9 cellular contexts compared by ENCODE assay signal in genomic region chr1:185281245-185281644, GRCh38. TPM values are rescaled to one million over a fixed set of nuclear protein-coding genes. Genes with fewer than 3 reads are reported as not detected.
DNase-seq lines count a peak whose midpoint lies in the region; ATAC-seq, FAIRE-seq and TF ChIP-seq lines count a peak whose summit lies in the region.
"Had no signal": no experiment of that assay in that cellular context is flagged by ENCODE, and none has a peak within 500 bp of the region (broad histone marks: within the 10 kb centered on the region; RNA-seq: fewer than 3 reads in every experiment).

No MANE protein-coding gene starts in this region.

- no peak overlapping the region for H2AFZ ChIP-seq in HepG2 (ENCODE audit: low read length)

- H3K79me2 ChIP-seq in HepG2 (ENCODE audit: insufficient read depth, low read length), result no peaks in the 10 kb centered on the region

- POLR2A ChIA-PET in HepG2 (lab: Yijun Ruan, JAX), result interaction anchor here (0.7 to 1.1 kb wide), 3 partner anchors 20 to 124 kb away, joined by 3 to 9 read pairs (median 4); partner anchors contain the start of genes IVNS1ABP and SWT1

- H3K4me3 ChIP-seq in HepG2 (replicated peaks in 1 of 3; ENCODE audit: insufficient read depth in 1 of 3, low read depth in 2 of 3, low read length in 3 of 3), result no peak overlapping the region
- no peak overlapping the region for H3K4me3 ChIP-seq in right lobe of liver
- no peak overlapping the region for H3K4me3 ChIP-seq in ascending aorta

- H3K4me2 ChIP-seq in HepG2 (ENCODE audit: low read depth, low read length), result peak overlapping the region; percentile 46

- no peaks in the 10 kb centered on the region for H4K20me1 ChIP-seq in HepG2 (ENCODE audit: insufficient read depth, low read length)

- CTCF ChIA-PET in HepG2 (lab: Yijun Ruan, JAX; ENCODE audit: low intra/inter-chr PET ratio, low total read pairs), result no interaction called here

- H3K36me3 ChIP-seq in HepG2 (replicated peaks in 1 of 2; ENCODE audit: control insufficient read depth in 1 of 2, insufficient read depth in 2 of 2, low read length in 2 of 2) (no peaks in the 10 kb centered on the region), right lobe of liver (no peaks in the 10 kb centered on the region), ascending aorta (peaks cover 0 to 14% of the 10 kb centered on the region in 2 donors)

- FAIRE-seq in HepG2 (lab: Jason Lieb, UNC) (peak; percentile 78), frontal cortex (lab: Jason Lieb, UNC) (no peak)

- H3K27ac ChIP-seq in HepG2 (ENCODE audit: extremely low read length, insufficient read depth, low read length) (no peak overlapping the region), right lobe of liver (no peak overlapping the region), ascending aorta (no peak overlapping the region)

- H3K9ac ChIP-seq in HepG2 (ENCODE audit: insufficient read depth, low read depth, low read length), result no peak overlapping the region

- WGBS in HepG2 (ENCODE audit: low lambda C conversion rate), result 10% methylated on average over 3 of the region's 3 CpGs
- WGBS in right lobe of liver (ENCODE audit: insufficient coverage, low coverage, low lambda C conversion rate, missing lambda C conversion rate), result 40% methylated on average over 3 of the region's 3 CpGs

- H3K27me3 ChIP-seq in HepG2 (ENCODE audit: control insufficient read depth in 1 of 2, insufficient read depth in 2 of 2, low read length in 2 of 2) (no peaks in the 10 kb centered on the region), right lobe of liver (no peaks in the 10 kb centered on the region), ascending aorta (no peaks in the 10 kb centered on the region)

- H3K9me3 ChIP-seq in HepG2 (ENCODE audit: low read length) (no peaks in the 10 kb centered on the region), right lobe of liver (no peaks in the 10 kb centered on the region), ascending aorta (no peaks in the 10 kb centered on the region)

- TF ChIP-seq POLR2A in HepG2 (IDR thresholded peaks at IDR 0.05; ENCODE audit: insufficient read depth in 1 of 2, low read depth in 2 of 2, low read length in 2 of 2) (no peak), right lobe of liver (IDR thresholded peaks at IDR 0.05) (no peak)

- DNase-seq in HepG2 (ENCODE audit: low spot score), result peak; percentile 85
- no peak for DNase-seq in right lobe of liver
- DNase-seq in T-helper 22 cell (ENCODE audit: low read depth), result peak; percentile 12
- DNase-seq in NCI-H510A (lab: John Stamatoyannopoulos, UW), result no peak
- DNase-seq in ascending aorta (ENCODE audit: low spot score in 2 of 2), result no peak
- DNase-seq in frontal cortex (ENCODE audit: low spot score in 2 of 2), result no peak
- no peak for DNase-seq in DMS 273 (lab: John Stamatoyannopoulos, UW; ENCODE audit: unreplicated experiment)
- DNase-seq: HCEC 1CT had no signal

- TF ChIP-seq EP300 in HepG2 (IDR thresholded peaks at IDR 0.05; ENCODE audit: low read depth in 2 of 2, low read length in 2 of 2) (peak in 1 of 2 experiments; percentile 21; a peak in 1 of 4 replicates), HepG2 (CRISPR knock-in tag; IDR thresholded peaks at IDR 0.05; ENCODE audit: borderline replicate concordance) (no peak)

- intact Hi-C loops in HepG2 (cut with micrococcal nuclease; ENCODE audit: unreplicated experiment) (loop anchor here (1.0 kb wide), 1 partner anchor 8 kb away; no protein-coding TSS in a partner anchor), right lobe of liver (cut with DNase I) (no loop called here), ascending aorta (cut with DNase I) (no loop called here)

- no TSS peak for BruUV-seq in HepG2 (replicated peaks; lab: Mats Ljungman, UMichigan)

- ATAC-seq in HepG2 (peak; percentile 95), right lobe of liver (no peak), HG02973 (IDR thresholded peaks at IDR 0.05; ENCODE audit: unreplicated experiment) (peak; percentile 70)

- TF ChIP-seq CTCF in HepG2 (CRISPR knock-in tag; IDR thresholded peaks at IDR 0.05) (no peak), right lobe of liver (IDR thresholded peaks at IDR 0.05) (no peak), ascending aorta (IDR thresholded peaks at IDR 0.05) (no peak)

- H3K4me1 ChIP-seq in HepG2 (ENCODE audit: insufficient read depth, low read length), result peaks cover 23% of the 10 kb centered on the region
- H3K4me1 ChIP-seq in right lobe of liver, result no peaks in the 10 kb centered on the region
- no peaks in the 10 kb centered on the region for H3K4me1 ChIP-seq in ascending aorta

- in situ Hi-C loops in HepG2 (cut with HindIII; ENCODE audit: extremely low pct_ligation_motif_present, low pct_unique_long_range_greater_than_20kb), result no loop called here

- TF ChIP-seq RAD21 in HepG2 (CRISPR knock-in tag; IDR thresholded peaks at IDR 0.05), result no peak

TF ChIP-seq in HepG2, 621 proteins besides CTCF, POLR2A, EP300 and RAD21 (continues in another document):
- 0 out of 2 replicates have a peak, but pooled peaks have one; percentile 15 for TF ChIP-seq ZNF24 (IDR thresholded peaks at IDR 0.05)
- 0 out of 2 replicates have a peak, but pooled peaks have one; percentile 38 for TF ChIP-seq ZGPAT (CRISPR knock-in tag; IDR thresholded peaks at IDR 0.05)
- TF ChIP-seq TRIM24 (CRISPR knock-in tag; IDR thresholded peaks at IDR 0.05), result no peak
- TF ChIP-seq KDM6A (CRISPR knock-in tag; IDR thresholded peaks at IDR 0.05; ENCODE audit: low read depth), result 0 out of 2 replicates have a peak, but pooled peaks have one; percentile 31
- TF ChIP-seq ZNF878 (CRISPR knock-in tag; IDR thresholded peaks at IDR 0.05), result 0 out of 2 replicates have a peak, but pooled peaks have one; percentile 26
- TF ChIP-seq TCF7 (IDR thresholded peaks at IDR 0.05; ENCODE audit: low read depth), result peak; percentile 74
- peak; percentile 65 for TF ChIP-seq MED1 (CRISPR knock-in tag; IDR thresholded peaks at IDR 0.05)
- 0 out of 2 replicates have a peak, but pooled peaks have one; percentile 26 for TF ChIP-seq ATF1 (CRISPR knock-in tag; IDR thresholded peaks at IDR 0.05)
- TF ChIP-seq TARDBP (CRISPR knock-in tag; IDR thresholded peaks at IDR 0.05), result no peak

RNA-seq across cellular contexts. Expression of gene IVNS1ABP, which starts 35.8 kb away (rescaled TPM):
- 41.6 and 51.7 TPM in 2 replicates for total RNA-seq in HepG2 (2016; rRNA removed; fragmentation: Illumina TruSeq; extraction: Trizol)
- total RNA-seq in HepG2 (2016; cell fraction: cytosol; rRNA removed; fragmentation: Illumina TruSeq; extraction: Trizol; ENCODE audit: low read depth), result 9.0 and 9.3 TPM in 2 replicates
- 41.9 and 52.5 TPM in 2 replicates for total RNA-seq in HepG2 (2016; cell fraction: insoluble cytoplasmic fraction; rRNA removed; fragmentation: Illumina TruSeq; extraction: Trizol)
- 19.8 and 21.2 TPM in 2 replicates for total RNA-seq in HepG2 (2016; cell fraction: membrane; rRNA removed; fragmentation: Illumina TruSeq; extraction: Trizol)
- 119 and 126 TPM in 2 replicates for total RNA-seq in HepG2 (2016; cell fraction: nucleus; rRNA removed; fragmentation: Illumina TruSeq; extraction: Trizol)
- 38.2 and 49.1 TPM in 2 replicates for polyA plus RNA-seq in HepG2 (2011; rRNA removed)
- 11.5 and 17.3 TPM in 2 replicates for polyA plus RNA-seq in HepG2 (2011; cell fraction: cytosol; rRNA removed)
- polyA plus RNA-seq in HepG2 (2011; cell fraction: nucleus; rRNA removed), result 83.0 and 93.5 TPM in 2 replicates
- polyA plus RNA-seq in HepG2 (2012), result 40.9 and 57.2 TPM in 2 replicates
- 2.8 and 3.5 TPM in 2 replicates for polyA plus RNA-seq in HepG2 (2016; cell fraction: cytosol; fragmentation: Illumina TruSeq; extraction: Trizol; ENCODE audit: low read depth)
- polyA plus RNA-seq in HepG2 (2016; cell fraction: insoluble cytoplasmic fraction; fragmentation: Illumina TruSeq; extraction: Trizol; ENCODE audit: low read depth), result 38.7 and 40.0 TPM in 2 replicates
- polyA plus RNA-seq in HepG2 (2016; cell fraction: membrane; fragmentation: Illumina TruSeq; extraction: Trizol; ENCODE audit: low read depth), result 9.3 and 11.3 TPM in 2 replicates
- polyA plus RNA-seq in HepG2 (2016; cell fraction: nucleus; fragmentation: Illumina TruSeq; extraction: Trizol; ENCODE audit: insufficient read depth, low read depth), result 65.5 and 70.1 TPM in 2 replicates
- polyA minus RNA-seq in HepG2 (2011; rRNA and poly(A)+ RNA removed; ENCODE audit: low replicate concordance), result 35.4 and 52.1 TPM in 2 replicates
- polyA minus RNA-seq in HepG2 (2011; cell fraction: cytosol; rRNA and poly(A)+ RNA removed), result 15.7 and 16.1 TPM in 2 replicates
- polyA minus RNA-seq in HepG2 (2011; cell fraction: nucleus; rRNA and poly(A)+ RNA removed), result 378 and 394 TPM in 2 replicates
- total RNA-seq in right lobe of liver, result 10 to 100 TPM; 17.0 to 38.3 (median 26.8) TPM
- 61.0 TPM for total RNA-seq in ascending aorta
- 182 TPM for total RNA-seq in frontal cortex

Comparison
In these comparisons a context has a peak if more than half of its experiments do, and no peak if none do; other contexts are left out.
1. ATAC-seq: peak in HepG2 (single experiment) and HG02973 (single experiment); none in right lobe of liver (0 of 4).
2. DNase-seq: peak in HepG2 (single experiment) and T-helper 22 cell (single experiment); none in right lobe of liver (0 of 3), NCI-H510A (single experiment), ascending aorta (0 of 2), frontal cortex (0 of 2) and DMS 273 (single experiment).